Comparison of ENCODE assay signal across 8 cellular contexts in the genomic region with DNA sequence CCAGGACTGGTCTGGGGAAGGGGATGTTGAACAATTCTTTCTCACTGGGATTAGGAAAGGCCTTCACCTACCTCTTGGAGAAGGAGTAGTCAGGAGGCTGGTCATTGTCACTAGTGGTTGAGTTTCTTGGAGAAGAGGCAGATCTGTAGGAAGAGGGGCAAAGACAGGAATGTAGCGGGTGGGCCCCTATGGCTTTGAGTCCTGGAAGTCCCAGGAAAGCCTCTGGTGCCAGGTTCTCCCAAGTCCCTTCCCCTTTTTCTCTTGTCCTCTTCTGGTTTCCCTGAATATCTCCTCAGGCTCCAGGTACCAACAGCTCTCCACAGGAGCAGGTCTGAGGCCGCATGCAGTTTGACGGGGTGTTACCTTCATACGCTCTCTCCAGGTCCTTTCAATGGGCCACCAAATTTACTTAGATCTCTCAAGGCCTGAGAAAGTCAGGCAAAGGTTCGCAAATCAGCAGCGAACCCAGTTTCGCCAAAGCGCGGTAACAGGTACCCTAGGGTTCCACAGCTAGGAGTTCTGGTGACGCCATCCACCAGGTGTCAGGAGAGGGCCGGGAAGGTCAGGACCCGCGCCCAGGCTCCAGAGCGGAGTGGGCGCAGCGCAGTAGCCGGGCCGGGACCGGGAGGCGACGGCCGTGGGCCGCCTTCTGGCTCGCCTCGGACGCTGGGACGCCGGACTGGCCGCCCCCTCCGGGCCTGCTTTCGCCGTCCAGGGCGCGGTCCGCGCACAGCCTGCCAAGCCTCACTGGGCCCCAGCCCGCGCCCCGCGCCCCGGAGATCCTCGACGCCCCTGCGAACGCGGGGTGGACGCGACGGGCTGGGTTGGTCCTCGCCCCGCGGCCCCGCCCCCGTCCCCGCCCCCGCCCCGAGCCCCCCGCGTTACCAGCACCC. TPM values are rescaled to one million over a fixed set of nuclear protein-coding genes. Genes with fewer than 3 reads are reported as not detected.
A peak's percentile ranks its signal among the peaks of the same experiment; 100 is the strongest.
DNase-seq lines count a peak whose midpoint lies in the region; ATAC-seq and TF ChIP-seq lines count a peak whose summit lies in the region.

No MANE protein-coding gene starts in this region.

- H3K4me3 ChIP-seq in GM23338: peak overlapping the region; percentile 91
- H3K4me3 ChIP-seq in esophagus squamous epithelium: peak overlapping the region; percentile 56 to 96 (median 76)
- peak overlapping the region; percentile 26 to 91 (median 80) for H3K4me3 ChIP-seq in tibial nerve

- H3K4me1 Mint-ChIP-seq in GM23338 (peaks cover 19% of the 10 kb centered on the region), nephron progenitor cell (peaks cover 13% of the 10 kb centered on the region)

- H3K4me2 ChIP-seq in GM23338: peak overlapping the region; percentile 75

- TF ChIP-seq POLR2A in esophagus squamous epithelium (IDR thresholded peaks at IDR 0.05): no peak
- no peak for TF ChIP-seq POLR2A in tibial nerve (IDR thresholded peaks at IDR 0.05)

- H3K27ac ChIP-seq in GM23338 (ENCODE audit: low read depth) (no peak overlapping the region), esophagus squamous epithelium (peak overlapping the region; percentile 89 to 94 (median 92)), tibial nerve (peak overlapping the region in 2 of 4 donors; percentile 75 to 77)

- H3K4me1 ChIP-seq in GM23338 (ENCODE audit: insufficient read depth) (0 out of 2 replicates have a peak, but pooled peaks cover 5% of the 10 kb centered on the region), esophagus squamous epithelium (peaks cover 2 to 58% (median 10%) of the 10 kb centered on the region in 3 donors), tibial nerve (peaks cover 0 to 13% (median 0%) of the 10 kb centered on the region in 4 donors)

- peaks cover 18% of the 10 kb centered on the region for H3K27me3 ChIP-seq in GM23338 (ENCODE audit: insufficient read depth)
- H3K27me3 ChIP-seq in esophagus squamous epithelium: peaks cover 0 to 7% (median 0%) of the 10 kb centered on the region in 4 donors
- peaks cover 0 to 9% of the 10 kb centered on the region in 2 donors for H3K27me3 ChIP-seq in tibial nerve

- peak; percentile 21 for DNase-seq in DMS53 treated with DMSO at 0.1 percent for 48 hours (lab: John Stamatoyannopoulos, UW; ENCODE audit: unreplicated experiment)
- DNase-seq in GM23338 (ENCODE audit: low spot score): peak; percentile 92
- peak; percentile 44 to 50 for DNase-seq in NCI-H1930 (lab: John Stamatoyannopoulos, UW)
- peak; percentile 51 for DNase-seq in activated T-cell treated with anti-CD3 and anti-CD28 coated beads for 1 hour (ENCODE audit: low read depth)
- DNase-seq in esophagus squamous epithelium (lab: John Stamatoyannopoulos, UW): no peak
- DNase-seq in nephron progenitor cell: peak; percentile 59
- DNase-seq in tibial nerve (ENCODE audit: low spot score in 2 of 2): peak in 1 of 2 donors; percentile 9
- no peak for DNase-seq in epidermal melanocyte (ENCODE audit: insufficient read length, low spot score)

- H3K9me3 Mint-ChIP-seq in GM23338 (no peaks in the 10 kb centered on the region; the same call in 2 of the 3 replicates), nephron progenitor cell (no peaks in the 10 kb centered on the region)

- 76% methylated on average over 3 of the region's 59 CpGs; no CpG with 5 or more reads in 1 of the 2 donors for WGBS in esophagus squamous epithelium, 2 donors
- WGBS in tibial nerve, 2 donors: 12 to 49% methylated on average over 13 to 54 of the region's 59 CpGs

- no peaks in the 10 kb centered on the region for H3K9me3 ChIP-seq in esophagus squamous epithelium
- H3K9me3 ChIP-seq in tibial nerve: no peaks in the 10 kb centered on the region

- intact Hi-C loops in esophagus squamous epithelium (cut with DNase I): loop anchor here (5.0 kb wide), 1 partner anchor 73 kb away; no protein-coding TSS in a partner anchor

- H3K79me2 ChIP-seq in GM23338 (replicated peaks; ENCODE audit: insufficient read depth): no peaks in the 10 kb centered on the region

- H3K4me3 Mint-ChIP-seq in GM23338: peak overlapping the region; percentile 74
- H3K4me3 Mint-ChIP-seq in nephron progenitor cell: peak overlapping the region; percentile 81

- H2AFZ ChIP-seq in GM23338: peak overlapping the region; percentile 87; the same call in 1 of the 2 replicates

- no peaks in the 10 kb centered on the region for H3K9me2 ChIP-seq in GM23338 (ENCODE audit: insufficient read depth)

- ATAC-seq in GM23338: peak; percentile 90

- no peaks in the 10 kb centered on the region for H4K20me1 ChIP-seq in GM23338 (replicated peaks; ENCODE audit: insufficient read depth)

- 0 out of 2 replicates have a peak, but pooled peaks cover 3% of the 10 kb centered on the region for H3K36me3 ChIP-seq in GM23338 (ENCODE audit: insufficient read depth)
- peaks cover 0 to 12% (median 0%) of the 10 kb centered on the region in 3 donors for H3K36me3 ChIP-seq in esophagus squamous epithelium
- no peaks in the 10 kb centered on the region for H3K36me3 ChIP-seq in tibial nerve

- H3K27ac Mint-ChIP-seq in GM23338 (peak overlapping the region; percentile 82; the same call in 1 of the 2 replicates), nephron progenitor cell (peak overlapping the region; percentile 83)

- no peaks in the 10 kb centered on the region for H3F3A ChIP-seq in GM23338 (replicated peaks; ENCODE audit: low read depth)

- H3K36me3 Mint-ChIP-seq in GM23338 (ENCODE audit: low read depth) (no peaks in the 10 kb centered on the region; the same call in 1 of the 3 replicates), nephron progenitor cell (ENCODE audit: low read depth) (peaks cover 5% of the 10 kb centered on the region)

- TF ChIP-seq EP300 in tibial nerve (IDR thresholded peaks at IDR 0.05): no peak

- H3K27me3 Mint-ChIP-seq in GM23338 (ENCODE audit: insufficient read depth, low read depth, poor library complexity) (peaks cover 21% of the 10 kb centered on the region), nephron progenitor cell (ENCODE audit: low read depth, poor library complexity) (peaks cover 37% of the 10 kb centered on the region)

- TF ChIP-seq CTCF in GM23338 (conservative IDR thresholded peaks at IDR 0.05; ENCODE audit: low read depth in 2 of 2) (peak; percentile 54 to 84), esophagus squamous epithelium (IDR thresholded peaks at IDR 0.05) (peak; percentile 31 to 71 (median 58)), nephron progenitor cell (IDR thresholded peaks at IDR 0.05) (no peak), tibial nerve (IDR thresholded peaks at IDR 0.05) (peak in 3 of 5 experiments; percentile 28 to 58 (median 34))

TF ChIP-seq in GM23338, 12 proteins besides CTCF, POLR2A, EP300 and RAD21:
- no peak for TF ChIP-seq ZNF331 (CRISPR knock-in tag; IDR thresholded peaks at IDR 0.05; ENCODE audit: low read depth)
- peak; percentile 54; the same call in 1 of the 2 replicates for TF ChIP-seq ZNF114 (CRISPR knock-in tag; IDR thresholded peaks at IDR 0.05)
- no peak for TF ChIP-seq EZH2 (IDR thresholded peaks at IDR 0.05; ENCODE audit: low read depth, unreplicated experiment)
- peak; percentile 66 for TF ChIP-seq CREB1 (CRISPR knock-in tag; IDR thresholded peaks at IDR 0.05; ENCODE audit: low read depth)
- 0 out of 2 replicates have a peak, but pooled peaks have one; percentile 8 for TF ChIP-seq POLR2AphosphoS5 (IDR thresholded peaks at IDR 0.05; ENCODE audit: low read depth)
- no peak for TF ChIP-seq ETS1 (IDR thresholded peaks at IDR 0.05)
- no peak for TF ChIP-seq EZH2phosphoT487 (IDR thresholded peaks at IDR 0.05; ENCODE audit: unreplicated experiment)

RNA-seq across cellular contexts. Expression of gene SMAGP, which starts 0.8 kb away (rescaled TPM):
- 7.1 and 8.2 TPM in 2 replicates for total RNA-seq in GM23338 (2014; rRNA removed; shearing (Covaris generic))
- 3.9 and 4.7 TPM in 2 replicates for polyA plus RNA-seq in GM23338 (2016; fragmentation: Nextera tagmentation; extraction: Ambion mirVana)
- total RNA-seq in esophagus squamous epithelium: 100 to 1,000 TPM in 3 of 4 donors, 10 to 100 TPM in 1; 97.8 to 169 (median 124) TPM
- total RNA-seq in tibial nerve: 10 to 100 TPM in 1 of 4 donors, 1 to 10 TPM in 3; 2.0 to 10.2 (median 4.4) TPM

RNA-seq across cellular contexts. Expression of gene DAZAP2, which starts 30.8 kb away (rescaled TPM):
- total RNA-seq in GM23338 (2014; rRNA removed; shearing (Covaris generic)): 21.1 and 39.9 TPM in 2 replicates
- polyA plus RNA-seq in GM23338 (2016; fragmentation: Nextera tagmentation; extraction: Ambion mirVana): 30.2 and 35.8 TPM in 2 replicates
- total RNA-seq in esophagus squamous epithelium (100 to 1,000 TPM; 156 to 261 (median 188) TPM), tibial nerve (100 to 1,000 TPM; 197 to 255 (median 238) TPM)

RNA-seq across cellular contexts. Expression of gene POU6F1, which starts 51.6 kb away (rescaled TPM):
- 2.6 and 3.0 TPM in 2 replicates for total RNA-seq in GM23338 (2014; rRNA removed; shearing (Covaris generic))
- 3.9 and 4.0 TPM in 2 replicates for polyA plus RNA-seq in GM23338 (2016; fragmentation: Nextera tagmentation; extraction: Ambion mirVana)
- total RNA-seq in esophagus squamous epithelium: 1 to 10 TPM in 2 of 4 donors, under 1 TPM in 2; 0.42 to 5.9 (median 1.7) TPM
- 10 to 100 TPM; 14.4 to 27.5 (median 21.9) TPM for total RNA-seq in tibial nerve

RNA-seq across cellular contexts. Expression of gene BIN2, which starts 54.6 kb away (rescaled TPM):
- 0.23 TPM in 1 of 2 replicates, not detected in the other for total RNA-seq in GM23338 (2014; rRNA removed; shearing (Covaris generic))
- polyA plus RNA-seq in GM23338 (2016; fragmentation: Nextera tagmentation; extraction: Ambion mirVana): 0.17 TPM in 1 of 2 replicates, not detected in the other
- total RNA-seq in esophagus squamous epithelium: 1 to 10 TPM; 1.7 to 5.5 (median 3.3) TPM
- 10 to 100 TPM in 1 of 4 donors, 1 to 10 TPM in 3; 2.8 to 11.1 (median 4.3) TPM for total RNA-seq in tibial nerve

Comparison
In these comparisons a context has a peak if more than half of its experiments do, and no peak if none do; other contexts are left out.
1. DNase-seq: peak in DMS53 treated with DMSO at 0.1 percent for 48 hours (single experiment), GM23338 (single experiment), NCI-H1930 (2 of 2), activated T-cell treated with anti-CD3 and anti-CD28 coated beads for 1 hour (single experiment) and nephron progenitor cell (single experiment); none in esophagus squamous epithelium (single experiment) and epidermal melanocyte (single experiment).
2. RNA of gene SMAGP, which starts 0.8 kb away (total RNA-seq): 97.8 to 169 TPM in esophagus squamous epithelium; 7.1 to 8.2 TPM in GM23338 and 2.0 to 10.2 TPM in tibial nerve; every median in the first group is over 4 times any median in the second.
3. Peak in every context shown above with its lines, with median percentiles within 50 percentile points of each other: H3K4me3 ChIP-seq.